ENCODE assay signal across 34 cellular contexts in genomic region chr12:47488888-47489287, GRCh38.
"Had no signal": no experiment of that assay in that cellular context is flagged by ENCODE, and none has a peak within 500 bp of the region (broad histone marks: within the 10 kb centered on the region; RNA-seq: fewer than 3 reads in every experiment).

No MANE protein-coding gene starts in this region.

- H3K27ac ChIP-seq: breast epithelium, cardiac muscle cell, esophagus muscularis mucosa, gastroesophageal sphincter, heart right ventricle, hepatocyte had no signal

- H3K36me3 Mint-ChIP-seq: activated CD8-positive, alpha-beta memory T cell treated with anti-CD3 and anti-CD28 coated beads, Interleukin-2, amount 10 ng/mL, durations not matched to agents 7 days and 5 days; activated naive CD4-positive, alpha-beta T cell treated with anti-CD3 and anti-CD28 coated beads, Interleukin-2, amount 10 ng/mL, durations not matched to agents 7 days and 5 days; activated naive CD8-positive, alpha-beta T cell treated with anti-CD3 and anti-CD28 coated beads, Interleukin-2, amount 10 ng/mL, durations not matched to agents 7 days and 5 days; brain had no signal

- H3K4me3 ChIP-seq: breast epithelium, cardiac muscle cell, esophagus muscularis mucosa, gastroesophageal sphincter, heart right ventricle, hepatocyte had no signal

- H3K4me1 ChIP-seq: breast epithelium, esophagus muscularis mucosa, gastroesophageal sphincter, heart right ventricle had no signal

- DNase-seq: activated CD4-positive, alpha-beta memory T cell treated with anti-CD3 and anti-CD28 coated beads for 36 hours; activated CD4-positive, alpha-beta T cell treated with anti-CD3 and anti-CD28 coated beads for 36 hours; activated CD4-positive, alpha-beta T cell treated with anti-CD3 and anti-CD28 coated beads, Interleukin-2, amount 10 ng/mL, durations not matched to agents 24 days and 14 days; activated CD4-positive, CD25-positive, alpha-beta regulatory T cell; activated CD4-positive, CD25-positive, alpha-beta regulatory T cell treated with anti-CD3 and anti-CD28 coated beads, Interleukin-2, amount 50 U/mL, for 72 hours; activated CD8-positive, alpha-beta memory T cell treated with anti-CD3 and anti-CD28 coated beads, Interleukin-2, amount 10 ng/mL, durations not matched to agents 7 days and 5 days; activated CD8-positive, alpha-beta memory T cell treated with anti-CD3 and anti-CD28 coated beads, Interleukin-2, amount 50 U/mL, for 4 hours; activated CD8-positive, alpha-beta T cell treated with anti-CD3 and anti-CD28 coated beads, Interleukin-2, amount 10 ng/mL, durations not matched to agents 7 days and 5 days; activated gamma-delta T cell; activated naive CD4-positive, alpha-beta T cell; activated naive CD4-positive, alpha-beta T cell treated with anti-CD3 and anti-CD28 coated beads, Interleukin-2, amount 10 ng/mL, durations not matched to agents 7 days and 5 days; activated naive CD8-positive, alpha-beta T cell treated with anti-CD3 and anti-CD28 coated beads, Interleukin-2, amount 10 ng/mL, durations not matched to agents 7 days and 5 days; activated T-cell treated with anti-CD3 and anti-CD28 coated beads, Interleukin-2, amount 50 U/mL, for 1 hour; activated T-cell treated with anti-CD3 and anti-CD28 coated beads, Interleukin-2, amount 50 U/mL, for 48 hours; amygdala; aorta; central memory CD4-positive, alpha-beta T cell; cortex of kidney; dermis blood vessel endothelial cell; effector CD4-positive, alpha-beta T cell; effector memory CD8-positive, alpha-beta T cell; erythroblast; foreskin melanocyte; heart right ventricle; T-helper 1 cell; T-helper 2 cell had no signal

- H3K4me3 Mint-ChIP-seq: activated CD4-positive, alpha-beta memory T cell treated with anti-CD3 and anti-CD28 coated beads for 36 hours; activated CD4-positive, alpha-beta T cell treated with anti-CD3 and anti-CD28 coated beads for 36 hours; activated CD4-positive, alpha-beta T cell treated with anti-CD3 and anti-CD28 coated beads, Interleukin-2, amount 10 ng/mL, durations not matched to agents 24 days and 14 days; activated CD8-positive, alpha-beta memory T cell treated with anti-CD3 and anti-CD28 coated beads, Interleukin-2, amount 10 ng/mL, durations not matched to agents 7 days and 5 days; activated CD8-positive, alpha-beta T cell treated with anti-CD3 and anti-CD28 coated beads, Interleukin-2, amount 10 ng/mL, durations not matched to agents 7 days and 5 days; activated naive CD4-positive, alpha-beta T cell treated with anti-CD3 and anti-CD28 coated beads, Interleukin-2, amount 10 ng/mL, durations not matched to agents 7 days and 5 days; activated naive CD8-positive, alpha-beta T cell treated with anti-CD3 and anti-CD28 coated beads, Interleukin-2, amount 10 ng/mL, durations not matched to agents 7 days and 5 days; activated T-helper 1 cell treated with anti-CD3 and anti-CD28 coated beads, Interleukin-12 subunit alpha, Interleukin-12 subunit beta, Interleukin-2, Interleukin-4 antibody, amounts not matched to agents 30 ng/mL and 10 ng/mL and 1 ng/mL, durations not matched to agents 14 hours and 24 hours and 36 hours; brain; effector memory CD8-positive, alpha-beta T cell had no signal

- H3K4me1 Mint-ChIP-seq: activated CD8-positive, alpha-beta memory T cell treated with anti-CD3 and anti-CD28 coated beads, Interleukin-2, amount 10 ng/mL, durations not matched to agents 7 days and 5 days; activated naive CD8-positive, alpha-beta T cell treated with anti-CD3 and anti-CD28 coated beads, Interleukin-2, amount 10 ng/mL, durations not matched to agents 7 days and 5 days; brain had no signal

- H3K27ac Mint-ChIP-seq: activated CD4-positive, alpha-beta memory T cell treated with anti-CD3 and anti-CD28 coated beads for 36 hours; activated CD4-positive, alpha-beta T cell treated with anti-CD3 and anti-CD28 coated beads for 36 hours; activated CD4-positive, alpha-beta T cell treated with anti-CD3 and anti-CD28 coated beads, Interleukin-2, amount 10 ng/mL, durations not matched to agents 24 days and 14 days; activated CD8-positive, alpha-beta memory T cell treated with anti-CD3 and anti-CD28 coated beads, Interleukin-2, amount 10 ng/mL, durations not matched to agents 7 days and 5 days; activated CD8-positive, alpha-beta T cell treated with anti-CD3 and anti-CD28 coated beads, Interleukin-2, amount 10 ng/mL, durations not matched to agents 7 days and 5 days; activated naive CD4-positive, alpha-beta T cell treated with anti-CD3 and anti-CD28 coated beads, Interleukin-2, amount 10 ng/mL, durations not matched to agents 7 days and 5 days; activated naive CD4-positive, alpha-beta T cell treated with anti-CD3 and anti-CD28 coated beads, Interleukin-2, amount 50 U/mL, for 72 hours; activated naive CD8-positive, alpha-beta T cell treated with anti-CD3 and anti-CD28 coated beads, Interleukin-2, amount 10 ng/mL, durations not matched to agents 7 days and 5 days; activated T-helper 1 cell treated with anti-CD3 and anti-CD28 coated beads, Interleukin-12 subunit alpha, Interleukin-12 subunit beta, Interleukin-2, Interleukin-4 antibody, amounts not matched to agents 30 ng/mL and 10 ng/mL and 1 ng/mL, durations not matched to agents 14 hours and 24 hours and 36 hours; brain; effector memory CD8-positive, alpha-beta T cell had no signal

- H3K79me2 ChIP-seq: hepatocyte had no signal

- H3K27me3 Mint-ChIP-seq: activated CD4-positive, alpha-beta T cell treated with anti-CD3 and anti-CD28 coated beads for 36 hours; activated naive CD8-positive, alpha-beta T cell treated with anti-CD3 and anti-CD28 coated beads, Interleukin-2, amount 10 ng/mL, durations not matched to agents 7 days and 5 days had no signal

- H2AFZ ChIP-seq: hepatocyte had no signal

- H3K27me3 ChIP-seq: breast epithelium, cardiac muscle cell, gastroesophageal sphincter had no signal

- H3K36me3 ChIP-seq: breast epithelium, cardiac muscle cell, esophagus muscularis mucosa, gastroesophageal sphincter, heart right ventricle had no signal

- H3K9me3 Mint-ChIP-seq: effector memory CD8-positive, alpha-beta T cell had no signal

- H3K9me3 ChIP-seq: breast epithelium had no signal

- H3K4me2 ChIP-seq: hepatocyte had no signal
